Comparison of ENCODE assay signal across 23 cellular contexts in the genomic region with DNA sequence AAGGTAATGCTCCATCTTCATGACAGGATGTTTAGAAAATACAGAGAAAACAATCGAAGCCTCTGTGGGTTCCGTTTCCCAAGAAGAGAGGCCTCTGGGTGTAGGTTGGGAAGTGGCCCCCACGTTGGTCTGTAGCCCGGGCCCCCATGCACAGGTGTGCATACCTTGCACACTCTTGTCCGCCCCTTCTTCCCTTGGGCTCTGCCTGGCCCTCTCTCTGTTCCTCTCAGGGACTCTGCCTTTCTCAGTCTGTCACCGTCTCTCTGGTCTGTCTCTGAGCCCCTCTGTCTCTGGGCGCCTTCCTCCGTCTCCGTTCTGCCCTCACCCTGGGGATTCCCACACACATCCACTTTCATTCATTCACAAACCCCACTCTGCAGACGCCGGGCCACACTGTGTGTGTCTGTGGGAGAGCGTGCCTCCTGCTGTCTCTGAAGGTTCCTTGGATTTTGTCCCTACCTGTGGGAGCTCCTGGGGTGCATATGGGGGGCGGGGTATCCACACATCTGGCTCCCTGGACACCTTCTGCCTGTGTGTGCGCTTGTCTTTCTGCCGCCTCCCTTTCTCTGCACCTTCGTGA.
DNase-seq lines count a peak whose midpoint lies in the region; ATAC-seq and TF ChIP-seq lines count a peak whose summit lies in the region.
"Had no signal": no experiment of that assay in that cellular context is flagged by ENCODE, and none has a peak within 500 bp of the region (broad histone marks: within the 10 kb centered on the region; RNA-seq: fewer than 3 reads in every experiment).

No MANE protein-coding gene starts in this region.

- CTCF ChIA-PET in WTC11 (lab: Charles Lee) = interaction anchor here (1.5 kb wide), 1 partner anchor 25 kb away, joined by 8 read pairs; no protein-coding TSS in a partner anchor

- peak overlapping the region; percentile 32 for H2BK15ac ChIP-seq in neuronal stem cell (ENCODE audit: low read length)

- no peak overlapping the region for H3K4me3 Mint-ChIP-seq in WTC11
- peak overlapping the region; percentile 76 for H3K4me3 Mint-ChIP-seq in endothelial cell (ENCODE audit: unreplicated experiment)
- H3K4me3 Mint-ChIP-seq: CD4-positive, alpha-beta T cell had no signal

- peak overlapping the region in 6 of 11 experiments; percentile 9 to 48 (median 18); a peak in 6 of 22 replicates for H3K4me2 ChIP-seq in BLaER1 treated with 17β-estradiol and CSF1 and Interleukin-3, amounts not matched to agents 10 nM and 100 nM
- no peak overlapping the region for H3K4me2 ChIP-seq in neuronal stem cell (ENCODE audit: insufficient read depth, low read length, poor library complexity, severe bottlenecking)
- H3K4me2 ChIP-seq: PC-9 had no signal

- H2AFZ ChIP-seq in neuronal stem cell (ENCODE audit: low read length) = peak overlapping the region; percentile 54
- H2AFZ ChIP-seq: PC-9 had no signal

- H3K4me3 ChIP-seq in BLaER1 treated with 17β-estradiol and CSF1 and Interleukin-3, amounts not matched to agents 10 nM and 100 nM = no peak overlapping the region
- H3K4me3 ChIP-seq in neuronal stem cell (ENCODE audit: low read length in 2 of 2) (no peak overlapping the region), tibial nerve (no peak overlapping the region)
- H3K4me3 ChIP-seq: HAP-1, PC-9, SJSA1 had no signal

- peak overlapping the region; percentile 91 for H3K27ac Mint-ChIP-seq in WTC11
- peak overlapping the region; percentile 91 for H3K27ac Mint-ChIP-seq in endothelial cell (ENCODE audit: unreplicated experiment)
- H3K27ac Mint-ChIP-seq: CD4-positive, alpha-beta T cell had no signal

- no peak overlapping the region for H4K8ac ChIP-seq in neuronal stem cell (ENCODE audit: low read depth, low read length)

- no peak for TF ChIP-seq POLR2A in tibial nerve (IDR thresholded peaks at IDR 0.05)

- H3K27me3 ChIP-seq in BLaER1 treated with 17β-estradiol and CSF1 and Interleukin-3, amounts not matched to agents 10 nM and 100 nM = no peaks in the 10 kb centered on the region; a peak in 2 of 22 replicates
- peaks cover 0 to 8% (median 0%) of the 10 kb centered on the region in 3 experiments for H3K27me3 ChIP-seq in neuronal stem cell (ENCODE audit: control insufficient read depth in 3 of 3, insufficient read depth in 3 of 3, low read depth in 1 of 3, low read length in 3 of 3)
- H3K27me3 ChIP-seq in tibial nerve = peaks cover 0 to 92% of the 10 kb centered on the region in 2 donors

- peak overlapping the region; percentile 15 for H2AK5ac ChIP-seq in neuronal stem cell (ENCODE audit: low read depth, low read length)

- peak overlapping the region; percentile 33 for H2BK5ac ChIP-seq in neuronal stem cell (ENCODE audit: low read length)

- no peaks in the 10 kb centered on the region for H3K79me1 ChIP-seq in neuronal stem cell (ENCODE audit: low read depth, low read length)

- no CpG with 5 or more reads among the region's 16 CpGs for WGBS in neuronal stem cell (ENCODE audit: extremely low coverage in 2 of 2, insufficient read length in 2 of 2, insufficient replicate concordance in 1 of 2), 2 donors
- 59 to 65% methylated on average over 16 of the region's 16 CpGs for WGBS in tibial nerve, 2 donors

- no peak overlapping the region for H4K91ac ChIP-seq in neuronal stem cell (ENCODE audit: low read depth, low read length, poor library complexity)

- H3K27ac ChIP-seq in BLaER1 treated with 17β-estradiol and CSF1 and Interleukin-3, amounts not matched to agents 10 nM and 100 nM = no peak overlapping the region
- H3K27ac ChIP-seq in neuronal stem cell (replicated peaks; ENCODE audit: low read length) (no peak overlapping the region), tibial nerve (no peak overlapping the region)
- H3K27ac ChIP-seq: PC-9, SJSA1 had no signal

- POLR2A ChIA-PET in WTC11 (lab: Charles Lee) = no interaction called here

- H3K9me3 ChIP-seq in BLaER1 treated with 17β-estradiol and CSF1 and Interleukin-3, amounts not matched to agents 10 nM and 100 nM (replicated peaks in 1 of 11) = no peaks in the 10 kb centered on the region
- peaks cover 0 to 6% of the 10 kb centered on the region in 2 donors for H3K9me3 ChIP-seq in neuronal stem cell (replicated peaks in 1 of 2; ENCODE audit: control insufficient read depth in 2 of 2, insufficient read depth in 1 of 2, low read depth in 1 of 2, low read length in 2 of 2)
- no peaks in the 10 kb centered on the region for H3K9me3 ChIP-seq in tibial nerve
- H3K9me3 ChIP-seq: HAP-1, SJSA1 had no signal

- H2BK120ac ChIP-seq in neuronal stem cell (ENCODE audit: low read depth, low read length) = no peak overlapping the region

- no peak overlapping the region for H3K9ac ChIP-seq in BLaER1 treated with 17β-estradiol and CSF1 and Interleukin-3, amounts not matched to agents 10 nM and 100 nM
- no peak overlapping the region for H3K9ac ChIP-seq in neuronal stem cell (ENCODE audit: low read depth, low read length, poor library complexity)

- peaks cover 0 to 12% (median 0%) of the 10 kb centered on the region in 11 experiments; a peak in 3 of 22 replicates for H4K20me1 ChIP-seq in BLaER1 treated with 17β-estradiol and CSF1 and Interleukin-3, amounts not matched to agents 10 nM and 100 nM

- H2BK12ac ChIP-seq in neuronal stem cell (ENCODE audit: low read length) = no peak overlapping the region

- H3K36me3 Mint-ChIP-seq in WTC11 = no peaks in the 10 kb centered on the region
- H3K36me3 Mint-ChIP-seq in endothelial cell (ENCODE audit: low read depth, unreplicated experiment) = peaks cover 14% of the 10 kb centered on the region

- H3K14ac ChIP-seq in neuronal stem cell (ENCODE audit: low read length) = no peak overlapping the region

- no peak overlapping the region for H3K4ac ChIP-seq in neuronal stem cell (ENCODE audit: low read length)

- no peak overlapping the region for H3K23ac ChIP-seq in neuronal stem cell (ENCODE audit: low read depth, low read length, poor library complexity)

- H3K4me1 Mint-ChIP-seq in WTC11 = peaks cover 31% of the 10 kb centered on the region
- H3K4me1 Mint-ChIP-seq in endothelial cell (ENCODE audit: unreplicated experiment) = peaks cover 55% of the 10 kb centered on the region

- peaks cover 0 to 24% (median 14%) of the 10 kb centered on the region in 10 experiments; a peak in 12 of 20 replicates for H3K4me1 ChIP-seq in BLaER1 treated with 17β-estradiol and CSF1 and Interleukin-3, amounts not matched to agents 10 nM and 100 nM
- H3K4me1 ChIP-seq in neuronal stem cell (ENCODE audit: control insufficient read depth in 2 of 2, insufficient read depth in 1 of 2, low read depth in 1 of 2, low read length in 2 of 2) (peaks cover 45 to 56% of the 10 kb centered on the region in 2 donors), tibial nerve (peaks cover 0 to 6% (median 0%) of the 10 kb centered on the region in 4 donors)

- ATAC-seq in WTC11 (no peak), GM19455 (IDR thresholded peaks at IDR 0.05; ENCODE audit: unreplicated experiment) (no peak)

- no peaks in the 10 kb centered on the region for H3K36me3 ChIP-seq in BLaER1 treated with 17β-estradiol and CSF1 and Interleukin-3, amounts not matched to agents 10 nM and 100 nM
- H3K36me3 ChIP-seq in neuronal stem cell (replicated peaks in 1 of 2; ENCODE audit: control insufficient read depth in 2 of 2, insufficient read depth in 2 of 2, low read length in 2 of 2) (peaks cover 0 to 2% of the 10 kb centered on the region in 2 donors), tibial nerve (no peaks in the 10 kb centered on the region)
- H3K36me3 ChIP-seq: HAP-1, SJSA1 had no signal

- H3K9me3 Mint-ChIP-seq in WTC11 = no peaks in the 10 kb centered on the region
- no peaks in the 10 kb centered on the region for H3K9me3 Mint-ChIP-seq in endothelial cell (ENCODE audit: unreplicated experiment)
- H3K9me3 Mint-ChIP-seq: CD4-positive, alpha-beta T cell had no signal

- TF ChIP-seq CTCF in WTC11 (IDR thresholded peaks at IDR 0.05) = no peak
- no peak for TF ChIP-seq CTCF in endothelial cell (IDR thresholded peaks at IDR 0.05; ENCODE audit: unreplicated experiment)
- no peak for TF ChIP-seq CTCF in tibial nerve (IDR thresholded peaks at IDR 0.05)

- TF ChIP-seq EP300 in tibial nerve (IDR thresholded peaks at IDR 0.05) = no peak

- peak overlapping the region; percentile 9 for H3K18ac ChIP-seq in neuronal stem cell (ENCODE audit: low read length)

- H3K27me3 Mint-ChIP-seq in WTC11 (ENCODE audit: low read depth) = no peaks in the 10 kb centered on the region; the same call in 1 of the 2 replicates
- peaks cover 28% of the 10 kb centered on the region for H3K27me3 Mint-ChIP-seq in endothelial cell (ENCODE audit: unreplicated experiment)

- DNase-seq in WTC11 (ENCODE audit: low spot score) (no peak), endothelial cell (ENCODE audit: low spot score) (no peak), neuronal stem cell (ENCODE audit: low spot score) (no peak), NCI-H345 (lab: John Stamatoyannopoulos, UW) (no peak), glomerular visceral epithelial cell (ENCODE audit: extremely low spot score) (no peak), tibial nerve (ENCODE audit: low spot score in 2 of 2) (no peak)
- DNase-seq: CD4-positive, alpha-beta T cell; KBM-7; MV-4-11; NCI-H1105; NCI-H1436 treated with DMSO at 0.1 percent for 48 hours; NCI-H1930; NCI-H2107; NCI-H446; NCI-H526; NCI-H82; NK-92 treated with Interleukin-12 subunit alpha and Interleukin-12 subunit beta, amount 100 ng/mL, for 24 hours; PC-9; Right ventricle myocardium superior had no signal

TF ChIP-seq in WTC11, 78 proteins besides CTCF, POLR2A, EP300 and RAD21 (continues in another document):
- TF ChIP-seq, protein P1, sequence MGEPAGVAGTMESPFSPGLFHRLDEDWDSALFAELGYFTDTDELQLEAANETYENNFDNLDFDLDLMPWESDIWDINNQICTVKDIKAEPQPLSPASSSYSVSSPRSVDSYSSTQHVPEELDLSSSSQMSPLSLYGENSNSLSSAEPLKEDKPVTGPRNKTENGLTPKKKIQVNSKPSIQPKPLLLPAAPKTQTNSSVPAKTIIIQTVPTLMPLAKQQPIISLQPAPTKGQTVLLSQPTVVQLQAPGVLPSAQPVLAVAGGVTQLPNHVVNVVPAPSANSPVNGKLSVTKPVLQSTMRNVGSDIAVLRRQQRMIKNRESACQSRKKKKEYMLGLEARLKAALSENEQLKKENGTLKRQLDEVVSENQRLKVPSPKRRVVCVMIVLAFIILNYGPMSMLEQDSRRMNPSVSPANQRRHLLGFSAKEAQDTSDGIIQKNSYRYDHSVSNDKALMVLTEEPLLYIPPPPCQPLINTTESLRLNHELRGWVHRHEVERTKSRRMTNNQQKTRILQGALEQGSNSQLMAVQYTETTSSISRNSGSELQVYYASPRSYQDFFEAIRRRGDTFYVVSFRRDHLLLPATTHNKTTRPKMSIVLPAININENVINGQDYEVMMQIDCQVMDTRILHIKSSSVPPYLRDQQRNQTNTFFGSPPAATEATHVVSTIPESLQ (CRISPR knock-in tag; IDR thresholded peaks at IDR 0.05) = no peak
